In the genomic region with DNA sequence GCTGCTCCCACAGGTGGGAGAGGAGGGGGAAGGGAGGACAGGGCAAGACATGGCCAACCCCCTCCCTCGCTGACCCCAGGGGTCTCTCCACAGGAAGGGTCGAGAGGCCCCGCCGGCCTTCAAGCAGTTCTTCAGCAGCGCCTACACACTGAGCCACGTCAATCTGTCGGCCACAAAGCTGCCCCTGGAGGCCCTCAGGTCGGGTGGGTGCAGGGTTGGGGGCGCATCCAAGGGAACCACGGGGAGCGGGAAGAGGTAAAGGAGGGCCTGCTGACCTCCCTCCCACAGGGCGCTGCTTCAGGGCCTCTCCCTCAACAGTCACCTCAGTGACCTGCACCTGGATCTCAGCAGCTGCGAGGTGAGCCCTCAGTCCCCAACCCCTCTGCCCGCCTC, we compare ENCODE assay signal across 1 cellular context.
TF ChIP-seq lines count a peak whose summit lies in the region.

No MANE protein-coding gene starts in this region.

TF ChIP-seq in GM12878, 131 proteins besides CTCF, POLR2A, EP300 and RAD21:
- TF ChIP-seq, protein P1, sequence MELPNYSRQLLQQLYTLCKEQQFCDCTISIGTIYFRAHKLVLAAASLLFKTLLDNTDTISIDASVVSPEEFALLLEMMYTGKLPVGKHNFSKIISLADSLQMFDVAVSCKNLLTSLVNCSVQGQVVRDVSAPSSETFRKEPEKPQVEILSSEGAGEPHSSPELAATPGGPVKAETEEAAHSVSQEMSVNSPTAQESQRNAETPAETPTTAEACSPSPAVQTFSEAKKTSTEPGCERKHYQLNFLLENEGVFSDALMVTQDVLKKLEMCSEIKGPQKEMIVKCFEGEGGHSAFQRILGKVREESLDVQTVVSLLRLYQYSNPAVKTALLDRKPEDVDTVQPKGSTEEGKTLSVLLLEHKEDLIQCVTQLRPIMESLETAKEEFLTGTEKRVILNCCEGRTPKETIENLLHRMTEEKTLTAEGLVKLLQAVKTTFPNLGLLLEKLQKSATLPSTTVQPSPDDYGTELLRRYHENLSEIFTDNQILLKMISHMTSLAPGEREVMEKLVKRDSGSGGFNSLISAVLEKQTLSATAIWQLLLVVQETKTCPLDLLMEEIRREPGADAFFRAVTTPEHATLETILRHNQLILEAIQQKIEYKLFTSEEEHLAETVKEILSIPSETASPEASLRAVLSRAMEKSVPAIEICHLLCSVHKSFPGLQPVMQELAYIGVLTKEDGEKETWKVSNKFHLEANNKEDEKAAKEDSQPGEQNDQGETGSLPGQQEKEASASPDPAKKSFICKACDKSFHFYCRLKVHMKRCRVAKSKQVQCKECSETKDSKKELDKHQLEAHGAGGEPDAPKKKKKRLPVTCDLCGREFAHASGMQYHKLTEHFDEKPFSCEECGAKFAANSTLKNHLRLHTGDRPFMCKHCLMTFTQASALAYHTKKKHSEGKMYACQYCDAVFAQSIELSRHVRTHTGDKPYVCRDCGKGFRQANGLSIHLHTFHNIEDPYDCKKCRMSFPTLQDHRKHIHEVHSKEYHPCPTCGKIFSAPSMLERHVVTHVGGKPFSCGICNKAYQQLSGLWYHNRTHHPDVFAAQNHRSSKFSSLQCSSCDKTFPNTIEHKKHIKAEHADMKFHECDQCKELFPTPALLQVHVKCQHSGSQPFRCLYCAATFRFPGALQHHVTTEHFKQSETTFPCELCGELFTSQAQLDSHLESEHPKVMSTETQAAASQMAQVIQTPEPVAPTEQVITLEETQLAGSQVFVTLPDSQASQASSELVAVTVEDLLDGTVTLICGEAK (IDR thresholded peaks at IDR 0.05; ENCODE audit: borderline replicate concordance), result no peak
- TF ChIP-seq FOXK2 (IDR thresholded peaks at IDR 0.05) (no peak), EED (IDR thresholded peaks at IDR 0.05; ENCODE audit: low read depth) (no peak), ESRRA (IDR thresholded peaks at IDR 0.05; ENCODE audit: low read length) (no peak), RBBP5 (conservative IDR thresholded peaks at IDR 0.05) (no peak), CREB1 (IDR thresholded peaks at IDR 0.05; ENCODE audit: low read depth) (no peak), LARP7 (IDR thresholded peaks at IDR 0.05) (no peak)
- TF ChIP-seq, protein P2, sequence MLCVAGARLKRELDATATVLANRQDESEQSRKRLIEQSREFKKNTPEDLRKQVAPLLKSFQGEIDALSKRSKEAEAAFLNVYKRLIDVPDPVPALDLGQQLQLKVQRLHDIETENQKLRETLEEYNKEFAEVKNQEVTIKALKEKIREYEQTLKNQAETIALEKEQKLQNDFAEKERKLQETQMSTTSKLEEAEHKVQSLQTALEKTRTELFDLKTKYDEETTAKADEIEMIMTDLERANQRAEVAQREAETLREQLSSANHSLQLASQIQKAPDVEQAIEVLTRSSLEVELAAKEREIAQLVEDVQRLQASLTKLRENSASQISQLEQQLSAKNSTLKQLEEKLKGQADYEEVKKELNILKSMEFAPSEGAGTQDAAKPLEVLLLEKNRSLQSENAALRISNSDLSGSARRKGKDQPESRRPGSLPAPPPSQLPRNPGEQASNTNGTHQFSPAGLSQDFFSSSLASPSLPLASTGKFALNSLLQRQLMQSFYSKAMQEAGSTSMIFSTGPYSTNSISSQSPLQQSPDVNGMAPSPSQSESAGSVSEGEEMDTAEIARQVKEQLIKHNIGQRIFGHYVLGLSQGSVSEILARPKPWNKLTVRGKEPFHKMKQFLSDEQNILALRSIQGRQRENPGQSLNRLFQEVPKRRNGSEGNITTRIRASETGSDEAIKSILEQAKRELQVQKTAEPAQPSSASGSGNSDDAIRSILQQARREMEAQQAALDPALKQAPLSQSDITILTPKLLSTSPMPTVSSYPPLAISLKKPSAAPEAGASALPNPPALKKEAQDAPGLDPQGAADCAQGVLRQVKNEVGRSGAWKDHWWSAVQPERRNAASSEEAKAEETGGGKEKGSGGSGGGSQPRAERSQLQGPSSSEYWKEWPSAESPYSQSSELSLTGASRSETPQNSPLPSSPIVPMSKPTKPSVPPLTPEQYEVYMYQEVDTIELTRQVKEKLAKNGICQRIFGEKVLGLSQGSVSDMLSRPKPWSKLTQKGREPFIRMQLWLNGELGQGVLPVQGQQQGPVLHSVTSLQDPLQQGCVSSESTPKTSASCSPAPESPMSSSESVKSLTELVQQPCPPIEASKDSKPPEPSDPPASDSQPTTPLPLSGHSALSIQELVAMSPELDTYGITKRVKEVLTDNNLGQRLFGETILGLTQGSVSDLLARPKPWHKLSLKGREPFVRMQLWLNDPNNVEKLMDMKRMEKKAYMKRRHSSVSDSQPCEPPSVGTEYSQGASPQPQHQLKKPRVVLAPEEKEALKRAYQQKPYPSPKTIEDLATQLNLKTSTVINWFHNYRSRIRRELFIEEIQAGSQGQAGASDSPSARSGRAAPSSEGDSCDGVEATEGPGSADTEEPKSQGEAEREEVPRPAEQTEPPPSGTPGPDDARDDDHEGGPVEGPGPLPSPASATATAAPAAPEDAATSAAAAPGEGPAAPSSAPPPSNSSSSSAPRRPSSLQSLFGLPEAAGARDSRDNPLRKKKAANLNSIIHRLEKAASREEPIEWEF (IDR thresholded peaks at IDR 0.05; ENCODE audit: insufficient replicate concordance, low read depth, low read length), result no peak
